8 cellular contexts compared by ENCODE assay signal in genomic region chr2:195561205-195562032, GRCh38.
A peak's percentile ranks its signal among the peaks of the same experiment; 100 is the strongest.
DNase-seq lines count a peak whose midpoint lies in the region; ATAC-seq and TF ChIP-seq lines count a peak whose summit lies in the region.

No MANE protein-coding gene starts in this region.

- 89% methylated on average over 8 of the region's 8 CpGs for WGBS in prostate gland

- no peak for TF ChIP-seq CTCF in GM06990 (IDR thresholded peaks at IDR 0.05; ENCODE audit: insufficient read depth, low read length, poor library complexity, severe bottlenecking)
- no peak for TF ChIP-seq CTCF in astrocyte of the spinal cord (IDR thresholded peaks at IDR 0.05; ENCODE audit: low read depth, low read length)
- no peak for TF ChIP-seq CTCF in prostate gland (IDR thresholded peaks at IDR 0.05)

- H3K9me3 Mint-ChIP-seq in stimulated activated naive B cell treated with anti-CD40 and anti-IgM and Interleukin-4, amounts not matched to agents 10 μg/mL and 1 μg/mL and 100 μg/mL, for 72 hours, result peaks cover 5 to 14% of the 10 kb centered on the region in 2 donors

- intact Hi-C loops in prostate gland (cut with DNase I), result no loop called here

- no peak for TF ChIP-seq POLR2A in prostate gland (IDR thresholded peaks at IDR 0.05)

- H3K27me3 ChIP-seq in GM06990 (replicated peaks; ENCODE audit: control insufficient read depth, insufficient read depth, low read length) (no peaks in the 10 kb centered on the region), prostate gland (replicated peaks; ENCODE audit: insufficient read depth) (no peaks in the 10 kb centered on the region)

- ATAC-seq in GM21528 (IDR thresholded peaks at IDR 0.05; ENCODE audit: low FRiP score, unreplicated experiment), result peak; percentile 48
- peak; percentile 72 to 75 for ATAC-seq in stimulated activated naive B cell treated with anti-CD40 and anti-IgM and Interleukin-4, amounts not matched to agents 10 μg/mL and 1 μg/mL and 100 μg/mL, for 72 hours (replicated peaks)

- H3K9me3 ChIP-seq in prostate gland, result no peaks in the 10 kb centered on the region

- H3K27ac Mint-ChIP-seq in stimulated activated naive B cell treated with anti-CD40 and anti-IgM and Interleukin-4, amounts not matched to agents 10 μg/mL and 1 μg/mL and 100 μg/mL, for 72 hours, result peak overlapping the region; percentile 97

- H3K36me3 Mint-ChIP-seq in stimulated activated naive B cell treated with anti-CD40 and anti-IgM and Interleukin-4, amounts not matched to agents 10 μg/mL and 1 μg/mL and 100 μg/mL, for 72 hours, result peaks cover 5 to 8% of the 10 kb centered on the region in 2 donors

- H3K4me1 Mint-ChIP-seq in stimulated activated naive B cell treated with anti-CD40 and anti-IgM and Interleukin-4, amounts not matched to agents 10 μg/mL and 1 μg/mL and 100 μg/mL, for 72 hours, result peaks cover 30 to 42% of the 10 kb centered on the region in 2 donors

- no peaks in the 10 kb centered on the region for H3K4me1 ChIP-seq in prostate gland (replicated peaks)

- peak overlapping the region; percentile 75 to 80 for H3K4me3 Mint-ChIP-seq in stimulated activated naive B cell treated with anti-CD40 and anti-IgM and Interleukin-4, amounts not matched to agents 10 μg/mL and 1 μg/mL and 100 μg/mL, for 72 hours

- H3K36me3 ChIP-seq in GM06990 (ENCODE audit: control insufficient read depth, insufficient read depth, low read length), result no peaks in the 10 kb centered on the region
- H3K36me3 ChIP-seq in prostate gland, result no peaks in the 10 kb centered on the region

- DNase-seq in GM06990 (ENCODE audit: extremely low read depth, insufficient read length) (peak; percentile 63), HT1080 (ENCODE audit: low read depth) (peak; percentile 79), astrocyte of the spinal cord (ENCODE audit: low read depth, low spot score) (peak; percentile 81), prostate gland (ENCODE audit: low spot score) (no peak), DMS53 treated with DMSO at 0.1 percent for 48 hours (lab: John Stamatoyannopoulos, UW; ENCODE audit: unreplicated experiment) (no peak), NCI-H748 treated with DMSO at 0.1 percent for 48 hours (lab: John Stamatoyannopoulos, UW) (no peak)
- DNase-seq in stimulated activated naive B cell treated with anti-CD40 and anti-IgM and Interleukin-4, amounts not matched to agents 10 μg/mL and 1 μg/mL and 100 μg/mL, for 72 hours, result no peak

- H3K4me3 ChIP-seq in GM06990 (replicated peaks; ENCODE audit: low read depth, low read length), result no peak overlapping the region; the same call in 1 of the 2 replicates
- H3K4me3 ChIP-seq in astrocyte of the spinal cord (ENCODE audit: low read depth, low read length), result no peak overlapping the region
- H3K4me3 ChIP-seq in prostate gland, result no peak overlapping the region

- in situ Hi-C loops in astrocyte of the spinal cord (cut with HindIII; ENCODE audit: low sequenced_read_pairs), result no loop called here

- no peaks in the 10 kb centered on the region for H3K27me3 Mint-ChIP-seq in stimulated activated naive B cell treated with anti-CD40 and anti-IgM and Interleukin-4, amounts not matched to agents 10 μg/mL and 1 μg/mL and 100 μg/mL, for 72 hours

- no peak overlapping the region for H3K27ac ChIP-seq in prostate gland

Comparison
In these comparisons a context has a peak if more than half of its experiments do, and no peak if none do; other contexts are left out.
1. DNase-seq: peak in GM06990 (single experiment), HT1080 (single experiment) and astrocyte of the spinal cord (single experiment); none in stimulated activated naive B cell treated with anti-CD40 and anti-IgM and Interleukin-4, amounts not matched to agents 10 μg/mL and 1 μg/mL and 100 μg/mL, for 72 hours (single experiment), prostate gland (single experiment), DMS53 treated with DMSO at 0.1 percent for 48 hours (single experiment) and NCI-H748 treated with DMSO at 0.1 percent for 48 hours (single experiment).